ENCODE assay signal across 8 cellular contexts in the genomic region with DNA sequence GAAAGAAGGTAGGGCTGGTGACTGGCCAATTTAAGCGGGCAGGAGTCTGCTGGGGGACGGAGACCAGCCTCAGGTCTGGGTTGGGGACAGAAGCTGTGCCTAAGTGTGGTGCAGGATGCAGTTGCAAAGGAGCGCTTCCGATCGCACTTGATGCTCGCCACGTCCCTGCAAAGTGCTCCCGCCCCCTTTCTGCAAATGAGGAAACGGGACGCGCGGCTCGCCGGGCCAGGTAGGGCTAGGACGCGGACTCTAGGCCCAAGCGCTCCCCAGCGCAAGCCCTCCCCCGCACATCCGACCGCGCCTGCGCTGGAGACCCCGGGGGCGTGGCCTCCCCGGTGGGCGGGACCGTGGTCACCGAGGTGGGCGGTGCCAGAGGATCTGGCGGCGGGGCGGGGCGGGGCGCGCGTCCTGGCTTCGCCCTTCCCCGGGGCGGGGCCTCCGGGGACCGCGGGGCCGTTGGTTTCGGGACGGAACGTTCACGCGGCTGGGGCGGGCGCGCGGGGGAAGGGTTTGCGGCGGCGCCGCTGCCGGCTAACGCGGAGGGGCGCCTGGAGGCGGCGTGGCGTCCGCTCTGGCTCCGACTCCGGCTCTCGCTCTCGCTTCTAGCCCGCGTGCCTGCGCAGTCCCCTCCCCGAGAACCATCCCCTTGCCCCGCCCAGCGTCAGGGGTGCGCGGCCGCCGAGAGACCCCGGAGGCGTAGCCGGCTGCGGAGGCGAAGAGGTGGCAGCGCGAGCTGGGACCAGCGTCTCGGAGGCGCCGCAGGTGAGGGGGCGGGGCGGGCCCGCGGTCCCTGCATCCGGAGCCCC. TPM values are rescaled to one million over a fixed set of nuclear protein-coding genes. Genes with fewer than 3 reads are reported as not detected.
A peak's percentile ranks its signal among the peaks of the same experiment; 100 is the strongest.
DNase-seq lines count a peak whose midpoint lies in the region; ATAC-seq and TF ChIP-seq lines count a peak whose summit lies in the region.

A gene (plus strand): TSS at position 513 of the 806 bp plus-strand sequence. CDS start 12,446 bp downstream, outside the sequence.

- peaks cover 8 to 50% (median 35%) of the 10 kb centered on the region in 4 donors for H3K4me1 Mint-ChIP-seq in CD4-positive, CD25-positive, alpha-beta regulatory T cell
- peaks cover 43% of the 10 kb centered on the region for H3K4me1 Mint-ChIP-seq in activated CD4-positive, alpha-beta memory T cell treated with anti-CD3 and anti-CD28 coated beads, Interleukin-2, amount 10 ng/mL, durations not matched to agents 7 days and 5 days

- H3K9me3 ChIP-seq in CD4-positive, CD25-positive, alpha-beta regulatory T cell (ENCODE audit: control insufficient read depth in 2 of 2, low read length in 2 of 2) = no peaks in the 10 kb centered on the region

- peak within 1 kb of the TSS; percentile 84 to 98 (median 98) for H3K27ac Mint-ChIP-seq in CD4-positive, CD25-positive, alpha-beta regulatory T cell
- peak within 1 kb of the TSS; percentile 87 for H3K27ac Mint-ChIP-seq in activated CD4-positive, alpha-beta memory T cell treated with anti-CD3 and anti-CD28 coated beads, Interleukin-2, amount 10 ng/mL, durations not matched to agents 7 days and 5 days

- H3K4me3 Mint-ChIP-seq in CD4-positive, CD25-positive, alpha-beta regulatory T cell = peak within 1 kb of the TSS; percentile 88 to 97 (median 96)
- peak within 1 kb of the TSS; percentile 81 for H3K4me3 Mint-ChIP-seq in activated CD4-positive, alpha-beta memory T cell treated with anti-CD3 and anti-CD28 coated beads, Interleukin-2, amount 10 ng/mL, durations not matched to agents 7 days and 5 days

- no peaks in the 10 kb centered on the region for H3K27me3 ChIP-seq in CD4-positive, CD25-positive, alpha-beta regulatory T cell (ENCODE audit: control insufficient read depth, insufficient read depth, low read length)
- no peaks in the 10 kb centered on the region for H3K27me3 ChIP-seq in dorsolateral prefrontal cortex

- H3K36me3 ChIP-seq in CD4-positive, CD25-positive, alpha-beta regulatory T cell (ENCODE audit: control insufficient read depth, insufficient read depth, low read length) = peaks cover 5% of the 10 kb centered on the region

- intact Hi-C loops in dorsolateral prefrontal cortex (cut with DNase I) (loop anchor here in 1 of 2 donors (2.0 kb wide), 3 partner anchors 39 to 147 kb away; a partner anchor contains a TSS), lower leg skin (cut with DNase I; ENCODE audit: low total_unique reads) (no loop called here)

- peak within 1 kb of the TSS; percentile 88 for H3K27ac ChIP-seq in CD4-positive, CD25-positive, alpha-beta regulatory T cell (ENCODE audit: insufficient read depth, low read length, poor library complexity, severe bottlenecking)
- peak within 1 kb of the TSS in 57 of 59 donors; percentile 2 to 93 (median 84) for H3K27ac ChIP-seq in dorsolateral prefrontal cortex

- CTCF ChIA-PET in activated CD4-positive, alpha-beta memory T cell treated with anti-CD3 and anti-CD28 coated beads, Interleukin-2, amount 10 ng/mL, durations not matched to agents 7 days and 5 days (lab: Charles Lee) = interaction anchor here (1.0 to 1.4 kb wide), 2 partner anchors 8 to 105 kb away, joined by 4 read pairs; no protein-coding TSS in a partner anchor

- peak; percentile 93 to 96 (median 94) for DNase-seq in CD4-positive, CD25-positive, alpha-beta regulatory T cell
- DNase-seq in NCI-H774 (lab: John Stamatoyannopoulos, UW) (peak; percentile 67), dorsolateral prefrontal cortex (peak; percentile 87 to 98 (median 94)), lower leg skin (ENCODE audit: low spot score in 2 of 2) (peak; percentile 88 to 98)
- DNase-seq in activated CD4-positive, alpha-beta memory T cell treated with anti-CD3 and anti-CD28 coated beads, Interleukin-2, amount 10 ng/mL, durations not matched to agents 7 days and 5 days = peak; percentile 97
- DNase-seq in stimulated activated CD4-positive, alpha-beta T cell treated with anti-CD3 and anti-CD28 coated beads, Interleukin-4, amount 100 ng/mL, for 4 hours = peak; percentile 90 to 96

- TF ChIP-seq CTCF in dorsolateral prefrontal cortex (IDR thresholded peaks at IDR 0.05 in 54 of 56, conservative IDR thresholded peaks at IDR 0.05 in 2 of 56; ENCODE audit: low read depth in 1 of 56, partially characterized antibody in 56 of 56) (peak in 40 of 56 donors; percentile 5 to 57 (median 26)), lower leg skin (IDR thresholded peaks at IDR 0.05) (no peak)

- 1 to 3% methylated on average over 15 to 19 of the region's 95 CpGs for whole genome bisulfite sequencing in lower leg skin, 2 donors

- peaks cover 55% of the 10 kb centered on the region for H3K4me1 ChIP-seq in CD4-positive, CD25-positive, alpha-beta regulatory T cell (ENCODE audit: control insufficient read depth, insufficient read depth, low read length, poor library complexity, severe bottlenecking)

- no peak for TF ChIP-seq POLR2A in lower leg skin (IDR thresholded peaks at IDR 0.05)

- POLR2A ChIA-PET in activated CD4-positive, alpha-beta memory T cell treated with anti-CD3 and anti-CD28 coated beads, Interleukin-2, amount 10 ng/mL, durations not matched to agents 7 days and 5 days (lab: Charles Lee) = interaction anchor here (1.9 to 3.9 kb wide), 3 partner anchors 9 to 14 kb away, joined by 7 to 42 read pairs (median 17); no protein-coding TSS in a partner anchor

- H3K4me3 ChIP-seq in CD4-positive, CD25-positive, alpha-beta regulatory T cell (ENCODE audit: low read depth, low read length) = peak within 1 kb of the TSS; percentile 73
- H3K4me3 ChIP-seq in dorsolateral prefrontal cortex = peak within 1 kb of the TSS; percentile 62 to 100 (median 92)
- peak within 1 kb of the TSS; percentile 69 for H3K4me3 ChIP-seq in lower leg skin (ENCODE audit: low read depth, poor library complexity, severe bottlenecking)

- H3K9me3 Mint-ChIP-seq in CD4-positive, CD25-positive, alpha-beta regulatory T cell = no peaks in the 10 kb centered on the region
- H3K9me3 Mint-ChIP-seq in activated CD4-positive, alpha-beta memory T cell treated with anti-CD3 and anti-CD28 coated beads, Interleukin-2, amount 10 ng/mL, durations not matched to agents 7 days and 5 days = no peaks in the 10 kb centered on the region

- H3K36me3 Mint-ChIP-seq in CD4-positive, CD25-positive, alpha-beta regulatory T cell = peaks cover 11% of the 10 kb centered on the region
- peaks cover 24% of the 10 kb centered on the region for H3K36me3 Mint-ChIP-seq in activated CD4-positive, alpha-beta memory T cell treated with anti-CD3 and anti-CD28 coated beads, Interleukin-2, amount 10 ng/mL, durations not matched to agents 7 days and 5 days (ENCODE audit: low read depth)

- peak; percentile 82 to 84 for ATAC-seq in CD4-positive, CD25-positive, alpha-beta regulatory T cell (ENCODE audit: low read depth in 2 of 2)
- peak; percentile 85 for ATAC-seq in GM19397 (IDR thresholded peaks at IDR 0.05; ENCODE audit: unreplicated experiment)
- peak; percentile 69 for ATAC-seq in HG03565 (IDR thresholded peaks at IDR 0.05; ENCODE audit: unreplicated experiment)

- peaks cover 5% of the 10 kb centered on the region for H3K27me3 Mint-ChIP-seq in CD4-positive, CD25-positive, alpha-beta regulatory T cell
- H3K27me3 Mint-ChIP-seq in activated CD4-positive, alpha-beta memory T cell treated with anti-CD3 and anti-CD28 coated beads, Interleukin-2, amount 10 ng/mL, durations not matched to agents 7 days and 5 days = no peaks in the 10 kb centered on the region

RNA-seq across cellular contexts. Expression of the gene that starts here (rescaled TPM):
- total RNA-seq in CD4-positive, CD25-positive, alpha-beta regulatory T cell = 456 TPM
- polyA plus RNA-seq in CD4-positive, CD25-positive, alpha-beta regulatory T cell = 10 to 100 TPM; 34.5 to 66.1 (median 48.2) TPM
- total RNA-seq in activated CD4-positive, alpha-beta memory T cell treated with anti-CD3 and anti-CD28 coated beads, Interleukin-2, amount 10 ng/mL, durations not matched to agents 7 days and 5 days = 10 to 100 TPM; 73.9 to 74.7 TPM
- 100 to 1,000 TPM in 3 of 120 experiments, 10 to 100 TPM in 117; 13.8 to 116 (median 36.6) TPM for total RNA-seq in dorsolateral prefrontal cortex
- total RNA-seq in lower leg skin = 10 to 100 TPM; 11.9 to 40.7 (median 25.0) TPM

Comparison
In these comparisons a context has a peak if more than half of its experiments do, and no peak if none do; other contexts are left out.
1. Peak in every context shown above with its lines: DNase-seq, ATAC-seq, H3K4me3 ChIP-seq and H3K27ac ChIP-seq.
2. CTCF ChIP-seq: peak in dorsolateral prefrontal cortex (40 of 56); none in lower leg skin (0 of 3).